12 cellular contexts compared by ENCODE assay signal in genomic region chr14:38207342-38207741, GRCh38. TPM values are rescaled to one million over a fixed set of nuclear protein-coding genes. Genes with fewer than 3 reads are reported as not detected.
DNase-seq lines count a peak whose midpoint lies in the region; ATAC-seq and TF ChIP-seq lines count a peak whose summit lies in the region.
"Had no signal": no experiment of that assay in that cellular context is flagged by ENCODE, and none has a peak within 500 bp of the region (broad histone marks: within the 10 kb centered on the region; RNA-seq: fewer than 3 reads in every experiment).

No MANE protein-coding gene starts in this region.

- no peak overlapping the region for H2BK5ac ChIP-seq in IMR-90 (ENCODE audit: low read depth, low read length, poor library complexity, severe bottlenecking)

- POLR2A ChIA-PET in IMR-90 (lab: Charles Lee; ENCODE audit: unreplicated experiment) = no interaction called here

- peak overlapping the region; percentile 70; the same call in 1 of the 2 replicates for H2BK120ac ChIP-seq in IMR-90 (ENCODE audit: low read depth, low read length)

- H2BK15ac ChIP-seq in IMR-90 (ENCODE audit: low read depth, low read length) = peak overlapping the region; percentile 45; the same call in 1 of the 3 replicates

- in situ Hi-C loops in IMR-90 (cut with MboI; ENCODE audit: low sequenced_read_pairs) = loop anchor here (10.0 kb wide), 2 partner anchors 303 to 657 kb away; no protein-coding TSS in a partner anchor

- H3K9me1 ChIP-seq in IMR-90 (ENCODE audit: insufficient read depth, low read length) = peaks cover 9% of the 10 kb centered on the region; the same call in 1 of the 2 replicates

- H3K79me1 ChIP-seq in IMR-90 (ENCODE audit: low read depth in 1 of 2, low read length in 2 of 2) = peaks cover 0 to 20% of the 10 kb centered on the region in 2 experiments; a peak in 2 of 4 replicates

- H3K4ac ChIP-seq in IMR-90 (ENCODE audit: low read depth, low read length) = peak overlapping the region; percentile 15; the same call in 1 of the 2 replicates

- no peaks in the 10 kb centered on the region for H4K20me1 ChIP-seq in IMR-90 (ENCODE audit: insufficient read depth, low read length)
- no peaks in the 10 kb centered on the region for H4K20me1 ChIP-seq in smooth muscle cell (ENCODE audit: low read depth)

- TF ChIP-seq POLR2A in IMR-90 (IDR thresholded peaks at IDR 0.05; ENCODE audit: low read depth, low read length) = no peak
- TF ChIP-seq POLR2A in uterus (IDR thresholded peaks at IDR 0.05) = no peak

- H3K9ac ChIP-seq in IMR-90 (ENCODE audit: low read depth, low read length) (no peak overlapping the region), smooth muscle cell (ENCODE audit: low read depth) (no peak overlapping the region)

- H4K91ac ChIP-seq in IMR-90 (ENCODE audit: insufficient read depth, low read depth, low read length) = no peak overlapping the region

- H3F3A ChIP-seq in smooth muscle cell (ENCODE audit: low read depth) = no peaks in the 10 kb centered on the region

- no peak overlapping the region for H2AK5ac ChIP-seq in IMR-90 (ENCODE audit: low read depth, low read length)

- ATAC-seq in IMR-90 (ENCODE audit: low read depth) (no peak), lower lobe of right lung (no peak), GM21529 (IDR thresholded peaks at IDR 0.05; ENCODE audit: unreplicated experiment) (no peak), GM21390 (IDR thresholded peaks at IDR 0.05; ENCODE audit: unreplicated experiment) (no peak)
- ATAC-seq: activated CD4-positive, alpha-beta T cell treated with anti-CD3 and anti-CD28 coated beads for 36 hours; gastroesophageal sphincter had no signal

- no peak for DNase-seq in IMR-90
- DNase-seq in lower lobe of right lung = no peak
- DNase-seq in smooth muscle cell (lab: John Stamatoyannopoulos, UW; ENCODE audit: unreplicated experiment) = no peak
- DNase-seq in NCI-H1694 (lab: John Stamatoyannopoulos, UW) = no peak
- no peak for DNase-seq in uterus
- DNase-seq: activated CD4-positive, alpha-beta T cell treated with anti-CD3 and anti-CD28 coated beads for 36 hours; central memory CD4-positive, alpha-beta T cell had no signal

- no peak overlapping the region for H2AK9ac ChIP-seq in IMR-90 (replicated peaks; ENCODE audit: low read depth, low read length, poor library complexity)

- H3K56ac ChIP-seq in IMR-90 (ENCODE audit: extremely low read depth, insufficient read depth, low read length) = no peak overlapping the region

- H4K5ac ChIP-seq in IMR-90 (ENCODE audit: low read depth, low read length) = peak overlapping the region; percentile 6; the same call in 1 of the 2 replicates

- intact Hi-C loops in IMR-90 (cut with micrococcal nuclease) = no loop called here
- intact Hi-C loops in lower lobe of right lung (cut with DNase I) = no loop called here
- intact Hi-C loops in uterus (cut with DNase I; ENCODE audit: low total_unique reads) = no loop called here

- dilution Hi-C loops in IMR-90 (cut with HindIII; ENCODE audit: low sequenced_read_pairs, unreplicated experiment) = no loop called here

- H3K4me3 ChIP-seq in IMR-90 (ENCODE audit: insufficient read depth, low read depth, low read length) (peak overlapping the region; percentile 61; the same call in 1 of the 2 replicates), ectodermal cell (ENCODE audit: insufficient read depth, low read depth, low read length) (peak overlapping the region; percentile 20), lower lobe of right lung (peak overlapping the region; percentile 52), smooth muscle cell (peak overlapping the region; percentile 65), uterus (no peak overlapping the region)
- H3K4me3 ChIP-seq: lung had no signal

- CTCF ChIA-PET in IMR-90 (lab: Yijun Ruan, JAX) = interaction anchor here (0.8 to 1.5 kb wide), 3 partner anchors 10 to 393 kb away, joined by 3 to 6 read pairs (median 4); no protein-coding TSS in a partner anchor

- H2BK20ac ChIP-seq in IMR-90 (ENCODE audit: low read depth, low read length) = peak overlapping the region; percentile 80

- peak overlapping the region in 1 of 2 experiments; percentile 44; a peak in 1 of 4 replicates for H4K8ac ChIP-seq in IMR-90 (ENCODE audit: low read depth in 2 of 2, low read length in 2 of 2)

- H3K4me2 ChIP-seq in IMR-90 (ENCODE audit: low read depth, low read length) (peak overlapping the region; percentile 58; the same call in 1 of the 2 replicates), smooth muscle cell (peak overlapping the region; percentile 96)

- TF ChIP-seq RAD21 in IMR-90 (IDR thresholded peaks at IDR 0.05; ENCODE audit: low read length) = no peak

- H3K23ac ChIP-seq in IMR-90 (ENCODE audit: low read depth, low read length) = peak overlapping the region; percentile 76

- H3K79me2 ChIP-seq in smooth muscle cell (ENCODE audit: low read depth) = peaks cover 18% of the 10 kb centered on the region

- H3K27me3 ChIP-seq in IMR-90 (ENCODE audit: control insufficient read depth, insufficient read depth, low read length) (no peaks in the 10 kb centered on the region), ectodermal cell (ENCODE audit: control insufficient read depth, insufficient read depth, low read length, poor library complexity, severe bottlenecking) (peaks cover 72% of the 10 kb centered on the region), lower lobe of right lung (ENCODE audit: low read depth) (peaks cover 43% of the 10 kb centered on the region), smooth muscle cell (ENCODE audit: low read depth) (peaks cover 11% of the 10 kb centered on the region), uterus (no peaks in the 10 kb centered on the region)

- H3K27ac ChIP-seq in IMR-90 (ENCODE audit: insufficient read depth, low read length) = no peak overlapping the region
- H3K27ac ChIP-seq in ectodermal cell (ENCODE audit: insufficient read depth, low read depth, low read length, poor library complexity, severe bottlenecking) = no peak overlapping the region
- H3K27ac ChIP-seq in lower lobe of right lung = no peak overlapping the region
- H3K27ac ChIP-seq in smooth muscle cell (ENCODE audit: low read depth) = no peak overlapping the region
- H3K27ac ChIP-seq in uterus = no peak overlapping the region
- H3K27ac ChIP-seq: gastroesophageal sphincter had no signal

- H3K14ac ChIP-seq in IMR-90 (replicated peaks; ENCODE audit: low read depth, low read length) = 0 out of 2 replicates have a peak overlapping the region, but pooled peaks have one; percentile 22

- H3K9me3 ChIP-seq in IMR-90 (ENCODE audit: control insufficient read depth, insufficient read depth, low read length) = peaks cover 2% of the 10 kb centered on the region; the same call in 1 of the 2 replicates
- H3K9me3 ChIP-seq in ectodermal cell (ENCODE audit: control insufficient read depth, low read length) = peaks cover 2% of the 10 kb centered on the region
- H3K9me3 ChIP-seq in lower lobe of right lung = peaks cover 3% of the 10 kb centered on the region
- H3K9me3 ChIP-seq in smooth muscle cell (replicated peaks; ENCODE audit: low read depth) = no peaks in the 10 kb centered on the region
- H3K9me3 ChIP-seq in uterus = no peaks in the 10 kb centered on the region

- 64% methylated on average over 2 of the region's 5 CpGs; no CpG with 5 or more reads in 1 of the 2 experiments for WGBS in IMR-90 (ENCODE audit: extremely low coverage in 2 of 2, insufficient read length in 1 of 2), 2 experiments
- 11 to 17% methylated on average over 5 of the region's 5 CpGs for WGBS in ectodermal cell, 2 experiments
- 20% methylated on average over 5 of the region's 5 CpGs for WGBS in smooth muscle cell (ENCODE audit: low lambda C conversion rate)

- no TSS peak for BruUV-seq in IMR-90 (replicated peaks; lab: Mats Ljungman, UMichigan)

- TF ChIP-seq CTCF in IMR-90 (conservative IDR thresholded peaks at IDR 0.05; ENCODE audit: low read depth, low read length) = no peak
- no peak for TF ChIP-seq CTCF in lower lobe of right lung (IDR thresholded peaks at IDR 0.05)
- TF ChIP-seq CTCF in smooth muscle cell (IDR thresholded peaks at IDR 0.05; ENCODE audit: borderline replicate concordance, insufficient read depth, poor library complexity, severe bottlenecking) = no peak
- TF ChIP-seq CTCF in uterus (IDR thresholded peaks at IDR 0.05) = no peak

- peaks cover 11% of the 10 kb centered on the region; the same call in 1 of the 2 replicates for H3K4me1 ChIP-seq in IMR-90 (ENCODE audit: control insufficient read depth, insufficient read depth, low read length)
- peaks cover 12% of the 10 kb centered on the region for H3K4me1 ChIP-seq in ectodermal cell (ENCODE audit: control insufficient read depth, insufficient read depth, low read length)
- H3K4me1 ChIP-seq in lower lobe of right lung = peaks cover 17% of the 10 kb centered on the region
- peaks cover 10% of the 10 kb centered on the region for H3K4me1 ChIP-seq in smooth muscle cell (ENCODE audit: low read depth)
- H3K4me1 ChIP-seq in uterus = peaks cover 0 to 17% of the 10 kb centered on the region in 2 donors

- H2AFZ ChIP-seq in IMR-90 (replicated peaks; ENCODE audit: low read length, poor library complexity) = peak overlapping the region; percentile 78
- H2AFZ ChIP-seq in smooth muscle cell (ENCODE audit: low read depth) = peak overlapping the region; percentile 75

- no peaks in the 10 kb centered on the region for H3K36me3 ChIP-seq in IMR-90 (ENCODE audit: control insufficient read depth, insufficient read depth, low read length)
- no peaks in the 10 kb centered on the region for H3K36me3 ChIP-seq in ectodermal cell (ENCODE audit: control insufficient read depth, insufficient read depth, low read length)
- no peaks in the 10 kb centered on the region for H3K36me3 ChIP-seq in lower lobe of right lung
- no peaks in the 10 kb centered on the region for H3K36me3 ChIP-seq in smooth muscle cell (ENCODE audit: low read depth)
- H3K36me3 ChIP-seq in uterus = no peaks in the 10 kb centered on the region
- H3K36me3 ChIP-seq: gastroesophageal sphincter had no signal

- H3K18ac ChIP-seq in IMR-90 (ENCODE audit: low read depth, low read length) = no peak overlapping the region

RNA-seq across cellular contexts. Expression of gene SSTR1, which starts 0.4 kb away (rescaled TPM):
- total RNA-seq in IMR-90 (2012; rRNA removed) (1.1 and 1.4 TPM in 2 replicates), lower lobe of right lung (8.7 TPM), smooth muscle cell (11.3 and 11.5 TPM in 2 replicates), uterus (1 to 10 TPM; 1.2 to 2.7 (median 1.7) TPM)
- polyA plus RNA-seq in IMR-90 (2012; rRNA removed) (5.5 and 5.6 TPM in 2 replicates), smooth muscle cell (12.3 and 12.6 TPM in 2 replicates)
- polyA plus RNA-seq in IMR-90 (2012; cell fraction: cytosol; rRNA removed) = 3.2 and 4.9 TPM in 2 replicates
- polyA plus RNA-seq in IMR-90 (2012; cell fraction: nucleus; rRNA removed; ENCODE audit: low replicate concordance) = 4.7 and 4.8 TPM in 2 replicates
- not detected for polyA plus RNA-seq in ectodermal cell (2013, experiment 1 of 4)
- not detected for polyA plus RNA-seq in ectodermal cell (2013, experiment 2 of 4)
- polyA plus RNA-seq in ectodermal cell (2013, experiment 3 of 4) = not detected
- not detected for polyA plus RNA-seq in ectodermal cell (2013, experiment 4 of 4)
- total RNA-seq: activated CD4-positive, alpha-beta T cell treated with anti-CD3 and anti-CD28 coated beads for 36 hours had no signal

RNA-seq across cellular contexts. Expression of gene CLEC14A, which starts 48.6 kb away (rescaled TPM):
- total RNA-seq in IMR-90 (2012; rRNA removed) = 2.8 and 3.0 TPM in 2 replicates
- polyA plus RNA-seq in IMR-90 (2012; rRNA removed) = 5.7 and 6.2 TPM in 2 replicates
- polyA plus RNA-seq in IMR-90 (2012; cell fraction: cytosol; rRNA removed) = 4.6 and 5.4 TPM in 2 replicates
- polyA plus RNA-seq in IMR-90 (2012; cell fraction: nucleus; rRNA removed; ENCODE audit: low replicate concordance) = 1.4 and 2.9 TPM in 2 replicates
- 0.17 TPM for polyA plus RNA-seq in ectodermal cell (2013, experiment 1 of 4)
- polyA plus RNA-seq in ectodermal cell (2013, experiment 2 of 4) = 0.09 TPM
- not detected for polyA plus RNA-seq in ectodermal cell (2013, experiment 3 of 4)
- 0.16 TPM for polyA plus RNA-seq in ectodermal cell (2013, experiment 4 of 4)
- total RNA-seq in lower lobe of right lung = 57.0 TPM
- total RNA-seq in smooth muscle cell = 12.0 and 13.0 TPM in 2 replicates
- 15.6 and 23.8 TPM in 2 replicates for polyA plus RNA-seq in smooth muscle cell
- 100 to 1,000 TPM in 1 of 4 donors, 10 to 100 TPM in 3; 39.7 to 161 (median 64.5) TPM for total RNA-seq in uterus
- total RNA-seq: activated CD4-positive, alpha-beta T cell treated with anti-CD3 and anti-CD28 coated beads for 36 hours had no signal

Comparison
In these comparisons a context has a peak if more than half of its experiments do, and no peak if none do; other contexts are left out.
1. H3K4me3 ChIP-seq: peak in IMR-90 (single experiment), ectodermal cell (single experiment), lower lobe of right lung (single experiment) and smooth muscle cell (single experiment); none in uterus (0 of 2).